1 cellular context compared by ENCODE assay signal in the genomic region with DNA sequence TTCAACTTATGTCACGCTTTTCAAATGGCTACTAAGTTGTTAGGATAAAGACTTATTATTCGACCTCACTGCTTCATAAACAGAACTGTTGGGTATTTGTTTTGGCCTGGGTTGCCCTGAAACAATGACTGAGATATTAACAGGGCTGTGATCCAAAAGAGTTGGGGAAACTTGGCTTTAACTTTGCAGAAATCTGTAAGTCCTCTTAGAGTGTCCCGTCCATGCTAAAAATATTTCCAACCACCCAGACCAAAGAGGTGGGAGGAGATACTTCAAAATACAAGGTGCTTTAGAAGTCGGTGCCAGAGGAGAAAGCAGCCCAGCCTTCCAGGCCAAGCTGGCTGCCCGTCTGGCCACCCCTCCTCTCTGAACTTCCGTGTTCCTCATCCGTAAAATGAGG.
TF ChIP-seq lines count a peak whose summit lies in the region.

No MANE protein-coding gene starts in this region.

TF ChIP-seq in IMR-90, 13 proteins besides CTCF, POLR2A, EP300 and RAD21 (continued from another document):
- TF ChIP-seq, protein P1, sequence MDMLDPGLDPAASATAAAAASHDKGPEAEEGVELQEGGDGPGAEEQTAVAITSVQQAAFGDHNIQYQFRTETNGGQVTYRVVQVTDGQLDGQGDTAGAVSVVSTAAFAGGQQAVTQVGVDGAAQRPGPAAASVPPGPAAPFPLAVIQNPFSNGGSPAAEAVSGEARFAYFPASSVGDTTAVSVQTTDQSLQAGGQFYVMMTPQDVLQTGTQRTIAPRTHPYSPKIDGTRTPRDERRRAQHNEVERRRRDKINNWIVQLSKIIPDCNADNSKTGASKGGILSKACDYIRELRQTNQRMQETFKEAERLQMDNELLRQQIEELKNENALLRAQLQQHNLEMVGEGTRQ (IDR thresholded peaks at IDR 0.05; ENCODE audit: low read depth, low read length) = no peak
